ENCODE assay signal across 1 cellular context in the genomic region with DNA sequence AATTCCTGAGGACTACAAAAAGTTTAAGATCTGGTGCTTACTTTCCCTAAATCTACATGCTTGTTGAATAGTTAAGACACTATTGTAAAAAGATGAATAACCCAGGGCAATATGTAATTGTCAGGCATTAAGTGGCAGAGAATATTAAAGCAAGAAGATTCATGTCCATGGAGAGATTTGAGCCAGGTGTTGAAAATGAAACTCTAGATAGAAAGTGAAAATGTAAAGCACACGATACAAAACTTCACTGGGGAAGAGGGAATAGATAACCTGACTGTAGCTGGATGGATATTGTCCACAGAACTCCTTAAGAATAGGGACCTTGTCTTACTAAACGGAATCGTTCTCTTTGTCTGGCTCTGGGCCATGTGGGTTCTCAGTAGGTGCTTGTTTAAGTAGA.
TF ChIP-seq lines count a peak whose summit lies in the region.

No MANE protein-coding gene starts in this region.

TF ChIP-seq in endothelial cell of umbilical vein, 7 proteins besides CTCF, POLR2A, EP300 and RAD21 (continued from another document):
- no peak for TF ChIP-seq EZH2 (IDR thresholded peaks at IDR 0.05; ENCODE audit: borderline replicate concordance, low read depth, low read length, severe bottlenecking)
